8 cellular contexts compared by ENCODE assay signal in genomic region chr2:101002562-101003277, GRCh38. TPM values are rescaled to one million over a fixed set of nuclear protein-coding genes. Genes with fewer than 3 reads are reported as not detected.
DNase-seq lines count a peak whose midpoint lies in the region; ATAC-seq and TF ChIP-seq lines count a peak whose summit lies in the region.

No MANE protein-coding gene starts in this region.

- intact Hi-C loops in CD4-positive, alpha-beta T cell (cut with DNase I, micrococcal nuclease): loop anchor here (5.0 kb wide), 1 partner anchor 250 kb away; the partner anchor contains the start of gene CNOT11 (in 2 of the 2)
- intact Hi-C loops in adrenal gland (cut with DNase I): no loop called here

- peak overlapping the region; percentile 91 for H3K27ac Mint-ChIP-seq in CD4-positive, alpha-beta T cell
- peak overlapping the region; percentile 99 for H3K27ac Mint-ChIP-seq in stimulated activated naive CD8-positive, alpha-beta T cell treated with anti-CD3 and anti-CD28 coated beads, Interleukin-15, amount 100 ng/mL, for 72 hours

- no peaks in the 10 kb centered on the region for H3K27me3 Mint-ChIP-seq in CD4-positive, alpha-beta T cell
- H3K27me3 Mint-ChIP-seq in stimulated activated naive CD8-positive, alpha-beta T cell treated with anti-CD3 and anti-CD28 coated beads, Interleukin-15, amount 100 ng/mL, for 72 hours: peaks cover 11% of the 10 kb centered on the region

- H3K9me3 ChIP-seq in CD4-positive, alpha-beta T cell (ENCODE audit: control insufficient read depth, low read length): no peaks in the 10 kb centered on the region
- no peaks in the 10 kb centered on the region for H3K9me3 ChIP-seq in adrenal gland (replicated peaks in 1 of 3)

- DNase-seq in CD4-positive, alpha-beta T cell: no peak
- DNase-seq in HL-60 (ENCODE audit: low read depth in 1 of 2, low spot score in 1 of 2) (no peak), adrenal gland (peak in 4 of 7 donors; percentile 18 to 62 (median 40)), kidney epithelial cell (ENCODE audit: low read depth) (no peak), AG08395 (ENCODE audit: low spot score) (no peak), occipital lobe (lab: John Stamatoyannopoulos, UW) (no peak), NCI-H2171 (lab: John Stamatoyannopoulos, UW) (no peak)
- DNase-seq in stimulated activated naive CD8-positive, alpha-beta T cell treated with anti-CD3 and anti-CD28 coated beads, Interleukin-15, amount 100 ng/mL, for 72 hours: no peak

- no peak for TF ChIP-seq CTCF in CD4-positive, alpha-beta T cell (IDR thresholded peaks at IDR 0.05)
- TF ChIP-seq CTCF in HL-60 (IDR thresholded peaks at IDR 0.05; ENCODE audit: insufficient read depth, low read length) (no peak), adrenal gland (IDR thresholded peaks at IDR 0.05) (no peak), kidney epithelial cell (IDR thresholded peaks at IDR 0.05; ENCODE audit: insufficient read depth, low read length, poor library complexity, severe bottlenecking) (no peak)

- POLR2A ChIA-PET in CD4-positive, alpha-beta T cell (lab: Charles Lee): interaction anchor here (1.0 to 3.4 kb wide), 16 partner anchors 10 to 440 kb away, joined by 3 to 40 read pairs (median 5); partner anchors contain the start of genes CNOT11, PDCL3, RNF149 and TBC1D8

- 0 to 2% (median 1%) methylated on average over 19 to 26 of the region's 26 CpGs for WGBS in adrenal gland, 4 donors

- CTCF ChIA-PET in CD4-positive, alpha-beta T cell (lab: Charles Lee): interaction anchor here (1.1 to 3.4 kb wide), 4 partner anchors 10 to 440 kb away, joined by 3 to 11 read pairs (median 4); partner anchors contain the start of gene PDCL3

- H3K4me3 ChIP-seq in HL-60 (replicated peaks; ENCODE audit: insufficient read depth, low read length) (peak overlapping the region; percentile 78), adrenal gland (peak overlapping the region; percentile 60 to 94 (median 82)), kidney epithelial cell (ENCODE audit: low read depth, low read length) (peak overlapping the region; percentile 97)

- peak overlapping the region; percentile 90 for H3K4me3 Mint-ChIP-seq in CD4-positive, alpha-beta T cell
- H3K4me3 Mint-ChIP-seq in stimulated activated naive CD8-positive, alpha-beta T cell treated with anti-CD3 and anti-CD28 coated beads, Interleukin-15, amount 100 ng/mL, for 72 hours: peak overlapping the region; percentile 98 to 99

- no peak for TF ChIP-seq POLR2A in adrenal gland (IDR thresholded peaks at IDR 0.05)

- peak overlapping the region; percentile 80 for H3K27ac ChIP-seq in CD4-positive, alpha-beta T cell (ENCODE audit: low read depth, low read length)
- H3K27ac ChIP-seq in HL-60 (replicated peaks) (peak overlapping the region; percentile 92), adrenal gland (peak overlapping the region; percentile 74 to 95 (median 84))

- H3K9me3 Mint-ChIP-seq in CD4-positive, alpha-beta T cell: no peaks in the 10 kb centered on the region
- H3K9me3 Mint-ChIP-seq in stimulated activated naive CD8-positive, alpha-beta T cell treated with anti-CD3 and anti-CD28 coated beads, Interleukin-15, amount 100 ng/mL, for 72 hours: no peaks in the 10 kb centered on the region

- peaks cover 14 to 34% of the 10 kb centered on the region in 2 donors for H3K4me1 ChIP-seq in adrenal gland (replicated peaks in 1 of 2)

- no peak for ATAC-seq in CD4-positive, alpha-beta T cell (ENCODE audit: poor library complexity)
- ATAC-seq in stimulated activated naive CD8-positive, alpha-beta T cell treated with anti-CD3 and anti-CD28 coated beads, Interleukin-15, amount 100 ng/mL, for 72 hours: peak; percentile 6

- H3K36me3 ChIP-seq in adrenal gland (replicated peaks in 1 of 2): peaks cover 0 to 40% of the 10 kb centered on the region in 2 donors
- peaks cover 2% of the 10 kb centered on the region for H3K36me3 ChIP-seq in kidney epithelial cell (ENCODE audit: control insufficient read depth, insufficient read depth, low read length)

- peaks cover 62% of the 10 kb centered on the region for H3K36me3 Mint-ChIP-seq in CD4-positive, alpha-beta T cell (ENCODE audit: low read depth)

- H3K4me1 Mint-ChIP-seq in CD4-positive, alpha-beta T cell (ENCODE audit: low read depth): peaks cover 56% of the 10 kb centered on the region
- H3K4me1 Mint-ChIP-seq in stimulated activated naive CD8-positive, alpha-beta T cell treated with anti-CD3 and anti-CD28 coated beads, Interleukin-15, amount 100 ng/mL, for 72 hours: peaks cover 60% of the 10 kb centered on the region

- no peaks in the 10 kb centered on the region for H3K27me3 ChIP-seq in CD4-positive, alpha-beta T cell (ENCODE audit: control insufficient read depth, insufficient read depth, low read length)
- H3K27me3 ChIP-seq in HL-60 (ENCODE audit: insufficient read depth, poor library complexity, severe bottlenecking): no peaks in the 10 kb centered on the region
- no peaks in the 10 kb centered on the region for H3K27me3 ChIP-seq in adrenal gland
- no peaks in the 10 kb centered on the region for H3K27me3 ChIP-seq in kidney epithelial cell (ENCODE audit: control insufficient read depth, insufficient read depth, low read length)

RNA-seq across cellular contexts. Expression of gene RPL31, which starts 0.6 kb away (rescaled TPM):
- 1,000 to 10,000 TPM; 2,901 to 2,913 TPM for total RNA-seq in CD4-positive, alpha-beta T cell
- total RNA-seq in adrenal gland (1,000 to 10,000 TPM in 3 of 8 donors, 100 to 1,000 TPM in 5; 413 to 1,210 (median 932) TPM), kidney epithelial cell (1,225 and 1,472 TPM in 2 replicates), occipital lobe (876 TPM)
- polyA plus RNA-seq in adrenal gland: 1,000 to 10,000 TPM; 1,104 to 4,491 (median 3,323) TPM

Comparison
In these comparisons a context has a peak if more than half of its experiments do, and no peak if none do; other contexts are left out.
1. DNase-seq: peak in adrenal gland (4 of 7); none in CD4-positive, alpha-beta T cell (0 of 10), HL-60 (0 of 2), kidney epithelial cell (single experiment), stimulated activated naive CD8-positive, alpha-beta T cell treated with anti-CD3 and anti-CD28 coated beads, Interleukin-15, amount 100 ng/mL, for 72 hours (0 of 2), AG08395 (single experiment), occipital lobe (single experiment) and NCI-H2171 (single experiment).
2. intact Hi-C loops: an anchor here in CD4-positive, alpha-beta T cell (5.0 kb wide); none called in adrenal gland.
3. Peak in every context shown above with its lines, with median percentiles within 50 percentile points of each other: H3K27ac ChIP-seq and H3K4me3 ChIP-seq.